Comparison of ENCODE assay signal across 8 cellular contexts in genomic region chr5:147576646-147577535, GRCh38.
A peak's percentile ranks its signal among the peaks of the same experiment; 100 is the strongest.
DNase-seq lines count a peak whose midpoint lies in the region; ATAC-seq and TF ChIP-seq lines count a peak whose summit lies in the region.

No MANE protein-coding gene starts in this region.

- intact Hi-C loops in HCT116 (cut with micrococcal nuclease), result loop anchor here (1.0 to 5.0 kb wide), 3 partner anchors 353 to 1045 kb away; no protein-coding TSS in a partner anchor

- POLR2A ChIA-PET in HCT116 (lab: Charles Lee), result no interaction called here

- no peaks in the 10 kb centered on the region for H3K79me2 ChIP-seq in HCT116 (ENCODE audit: insufficient read depth, low read length)

- no peaks in the 10 kb centered on the region for H3K27me3 ChIP-seq in HCT116 (ENCODE audit: insufficient read depth, low read length)

- RAD21 ChIA-PET in HCT116 (lab: Charles Lee; ENCODE audit: low non-redundant PET in 1 of 2, low total read pairs in 2 of 2, uncharacterized antibody in 2 of 2, unreplicated experiment in 2 of 2), result interaction anchor here in 1 of 2 experiments (0.6 to 0.9 kb wide), 2 partner anchors 78 to 113 kb away, joined by 3 to 5 read pairs; no protein-coding TSS in a partner anchor

- H4K20me1 ChIP-seq in HCT116 (ENCODE audit: insufficient read depth), result no peaks in the 10 kb centered on the region

- no peak for TF ChIP-seq POLR2A in HCT116 (IDR thresholded peaks at IDR 0.05; ENCODE audit: borderline replicate concordance, extremely low read depth, insufficient read depth, insufficient read length)

- H3K36me3 ChIP-seq in HCT116 (ENCODE audit: control insufficient read depth in 1 of 2, insufficient read depth in 2 of 2, low read length in 2 of 2), result no peaks in the 10 kb centered on the region

- H3K27ac ChIP-seq in HCT116 (ENCODE audit: low read depth, low read length), result no peak overlapping the region

- TF ChIP-seq RAD21 in HCT116 (IDR thresholded peaks at IDR 0.05; ENCODE audit: low read depth), result peak; percentile 65

- TF ChIP-seq CTCF in HCT116 (IDR thresholded peaks at IDR 0.05 in 2 of 3, conservative IDR thresholded peaks at IDR 0.05 in 1 of 3; ENCODE audit: borderline replicate concordance in 1 of 3, insufficient read depth in 1 of 3, low read depth in 2 of 3, low read length in 2 of 3), result peak; percentile 69 to 91 (median 90)
- peak; percentile 98 for TF ChIP-seq CTCF in astrocyte of the cerebellum (IDR thresholded peaks at IDR 0.05; ENCODE audit: low read depth, low read length, missing control alignments)

- BruUV-seq in HCT116 (replicated peaks; lab: Mats Ljungman, UMichigan), result no TSS peak

- no peak overlapping the region for H3K4me2 ChIP-seq in HCT116 (ENCODE audit: low read length)

- peak; percentile 90 for ATAC-seq in HCT116

- no peaks in the 10 kb centered on the region for H3K4me1 ChIP-seq in HCT116 (ENCODE audit: control insufficient read depth in 1 of 2, insufficient read depth in 2 of 2, low read length in 2 of 2)

- DNase-seq in SIG-M5 treated with dmso at 0.1 percent for 504 hours (lab: John Stamatoyannopoulos, UW; ENCODE audit: unreplicated experiment), result peak; percentile 28
- DNase-seq in SIG-M5 (lab: John Stamatoyannopoulos, UW), result no peak
- DNase-seq in HCT116 (ENCODE audit: low read depth, low spot score), result no peak
- peak; percentile 26 for DNase-seq in NCI-H345 (lab: John Stamatoyannopoulos, UW)
- DNase-seq in astrocyte of the cerebellum (ENCODE audit: low read depth), result no peak
- DNase-seq in islet precursor cell, result peak; percentile 65
- peak; percentile 17 for DNase-seq in stimulated activated CD8-positive, alpha-beta memory T cell treated with anti-CD3 and anti-CD28 coated beads, Interleukin-4, amount 100 ng/mL, for 24 hours (ENCODE audit: low read depth)
- DNase-seq in activated CD4-positive, CD25-positive, alpha-beta regulatory T cell treated with anti-CD3 and anti-CD28 coated beads, Interleukin-2, amount 50 U/mL, for 72 hours, result no peak

- peak overlapping the region; percentile 76 for H2AFZ ChIP-seq in HCT116 (ENCODE audit: low read depth, low read length, poor library complexity, severe bottlenecking)

- in situ Hi-C loops in astrocyte of the cerebellum (cut with HindIII; ENCODE audit: low sequenced_read_pairs), result loop anchor here (10.0 to 25.0 kb wide), 2 partner anchors 1042 to 1090 kb away; no protein-coding TSS in a partner anchor

- H3K4me3 ChIP-seq in HCT116 (replicated peaks in 1 of 2; ENCODE audit: low read depth in 1 of 2, low read length in 2 of 2) (no peak overlapping the region), astrocyte of the cerebellum (ENCODE audit: low read depth, low read length) (no peak overlapping the region)

- H3K9me2 ChIP-seq in HCT116 (ENCODE audit: insufficient read depth), result no peaks in the 10 kb centered on the region

- CTCF ChIA-PET in HCT116 (lab: Charles Lee), result interaction anchor here (0.7 to 4.0 kb wide), 15 partner anchors 11 to 1043 kb away, joined by 3 to 49 read pairs (median 4); no protein-coding TSS in a partner anchor

- H3K9me3 ChIP-seq in HCT116 (ENCODE audit: control insufficient read depth in 1 of 2, insufficient read depth in 1 of 2, low read depth in 1 of 2, low read length in 2 of 2), result no peaks in the 10 kb centered on the region

- H3K9ac ChIP-seq in HCT116 (ENCODE audit: low read length), result no peak overlapping the region

TF ChIP-seq in HCT116, 20 proteins besides CTCF, POLR2A, EP300 and RAD21:
- TF ChIP-seq POLR2AphosphoS5 (IDR thresholded peaks at IDR 0.05; ENCODE audit: low read depth, low read length) (no peak), CBX3 (IDR thresholded peaks at IDR 0.05; ENCODE audit: low read depth) (no peak), FOSL1 (IDR thresholded peaks at IDR 0.05; ENCODE audit: low read depth) (no peak), YY1 (IDR thresholded peaks at IDR 0.05; ENCODE audit: extremely low read depth, insufficient replicate concordance, low read depth, low read length) (no peak), REST (IDR thresholded peaks at IDR 0.05; ENCODE audit: low read depth) (no peak)

Comparison
In these comparisons a context has a peak if more than half of its experiments do, and no peak if none do; other contexts are left out.
1. DNase-seq: peak in SIG-M5 treated with dmso at 0.1 percent for 504 hours (single experiment), NCI-H345 (single experiment), islet precursor cell (single experiment) and stimulated activated CD8-positive, alpha-beta memory T cell treated with anti-CD3 and anti-CD28 coated beads, Interleukin-4, amount 100 ng/mL, for 24 hours (single experiment); none in SIG-M5 (single experiment), HCT116 (single experiment), astrocyte of the cerebellum (single experiment) and activated CD4-positive, CD25-positive, alpha-beta regulatory T cell treated with anti-CD3 and anti-CD28 coated beads, Interleukin-2, amount 50 U/mL, for 72 hours (single experiment).